In the genomic region with DNA sequence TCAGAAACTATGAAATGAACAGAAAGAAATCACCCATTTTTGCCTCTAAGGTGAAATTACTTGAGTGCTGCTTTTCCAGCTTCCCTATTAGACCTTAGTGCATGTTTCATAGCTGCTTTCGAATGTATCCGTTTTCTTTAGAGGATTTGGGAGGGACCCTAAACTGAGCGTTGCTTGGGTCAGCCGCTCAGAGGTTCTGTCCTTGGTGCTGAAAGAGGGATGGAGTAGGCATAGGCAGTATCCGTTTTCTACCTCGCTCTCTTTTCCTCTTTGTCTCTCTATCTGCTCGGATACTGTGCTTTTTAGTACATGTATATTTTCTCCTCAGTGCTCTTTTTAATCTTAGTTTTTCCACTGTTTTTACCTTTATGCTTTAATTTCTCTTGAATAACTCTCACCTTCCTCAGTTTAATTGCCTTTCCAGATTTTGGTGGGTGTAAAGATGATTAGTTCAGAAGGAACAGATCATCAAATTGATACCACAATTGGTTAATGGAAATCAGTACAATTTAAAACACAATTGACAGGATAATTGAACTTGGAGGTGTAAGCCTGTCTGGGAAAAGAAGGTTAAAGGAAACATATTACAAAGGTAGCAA, we compare ENCODE assay signal across 10 cellular contexts. TPM values are rescaled to one million over a fixed set of nuclear protein-coding genes. Genes with fewer than 3 reads are reported as not detected.
DNase-seq lines count a peak whose midpoint lies in the region; TF ChIP-seq lines count a peak whose summit lies in the region.
"Had no signal": no experiment of that assay in that cellular context is flagged by ENCODE, and none has a peak within 500 bp of the region (broad histone marks: within the 10 kb centered on the region; RNA-seq: fewer than 3 reads in every experiment).

DRD3 (minus strand) TSS at position 283 of the 599 bp plus-strand sequence. CDS start 7,060 bp downstream, outside the sequence.

- peak; percentile 48 for DNase-seq in Daoy (ENCODE audit: low read depth)
- peak; percentile 37 to 72 for DNase-seq in Kasumi-1 (lab: John Stamatoyannopoulos, UW)
- peak; percentile 55 for DNase-seq in astrocyte of the cerebellum (ENCODE audit: low read depth)
- peak; percentile 94 for DNase-seq in left kidney (ENCODE audit: low read depth, low spot score)
- DNase-seq in NK-92 treated with Interleukin-12 subunit alpha and Interleukin-12 subunit beta, amount 100 ng/mL, for 24 hours (lab: John Stamatoyannopoulos, UW), result no peak
- no peak for DNase-seq in posterior vena cava (ENCODE audit: low spot score)
- no peak for DNase-seq in mesenteric fat pad (ENCODE audit: low spot score)
- no peak for DNase-seq in posterior cingulate gyrus

- intact Hi-C loops in posterior vena cava (cut with DNase I) (no loop called here), posterior cingulate gyrus (cut with DNase I) (no loop called here)

- TF ChIP-seq CTCF in astrocyte of the cerebellum (IDR thresholded peaks at IDR 0.05; ENCODE audit: low read depth, low read length, missing control alignments), result no peak

- in situ Hi-C loops in astrocyte of the cerebellum (cut with HindIII; ENCODE audit: low sequenced_read_pairs), result no loop called here

- no peak within 1 kb of the TSS for H3K4me3 ChIP-seq in astrocyte of the cerebellum (ENCODE audit: low read depth, low read length)

RNA-seq across cellular contexts. Expression of gene DRD3, which starts in this region (rescaled TPM):
- not detected in 2 replicates for total RNA-seq in Daoy (2014; rRNA removed; shearing (Covaris generic))
- total RNA-seq in posterior vena cava (not detected), mesenteric fat pad (not detected)
- total RNA-seq: activated naive CD4-positive, alpha-beta T cell treated with anti-CD3 and anti-CD28 coated beads, Interleukin-2, amount 50 U/mL, for 72 hours; mesothelial cell of epicardium had no signal

Comparison
In these comparisons a context has a peak if more than half of its experiments do, and no peak if none do; other contexts are left out.
1. Peak in DNase-seq in Daoy; RNA of the gene not detected or under 1 TPM.
2. DNase-seq: peak in Kasumi-1 (2 of 2), astrocyte of the cerebellum (single experiment) and left kidney (single experiment); none in NK-92 treated with Interleukin-12 subunit alpha and Interleukin-12 subunit beta, amount 100 ng/mL, for 24 hours (single experiment), posterior vena cava (single experiment), mesenteric fat pad (single experiment) and posterior cingulate gyrus (0 of 10).